In the genomic region with DNA sequence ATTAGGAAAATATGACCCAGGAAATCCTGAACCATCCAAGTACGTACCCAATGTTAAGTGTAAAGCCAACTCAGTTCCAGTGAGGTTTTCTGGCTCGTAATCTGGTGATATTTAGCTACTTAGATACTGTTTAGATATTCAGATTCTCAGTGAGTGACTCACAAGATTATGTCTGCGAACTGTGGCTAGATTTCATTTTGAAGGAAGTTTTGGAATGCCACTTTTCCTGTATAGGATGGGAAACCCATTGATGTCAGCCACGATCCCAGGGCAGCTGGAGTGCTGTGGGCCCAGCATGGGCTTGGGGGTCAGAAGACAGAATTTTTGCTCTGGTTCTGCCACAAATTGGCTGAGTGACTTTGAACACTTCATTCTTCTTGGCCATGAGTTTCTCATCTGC, we compare ENCODE assay signal across 12 cellular contexts.
DNase-seq lines count a peak whose midpoint lies in the region; ATAC-seq and TF ChIP-seq lines count a peak whose summit lies in the region.
"Had no signal": no experiment of that assay in that cellular context is flagged by ENCODE, and none has a peak within 500 bp of the region (broad histone marks: within the 10 kb centered on the region; RNA-seq: fewer than 3 reads in every experiment).

No MANE protein-coding gene starts in this region.

- no peak overlapping the region for H3K9ac ChIP-seq in mammary epithelial cell (ENCODE audit: insufficient read depth, low read length)

- H3K36me3 ChIP-seq in right atrium auricular region = no peaks in the 10 kb centered on the region
- no peaks in the 10 kb centered on the region for H3K36me3 ChIP-seq in heart right ventricle
- H3K36me3 ChIP-seq in mammary epithelial cell (ENCODE audit: insufficient read depth, low read length) = no peaks in the 10 kb centered on the region

- ATAC-seq in heart right ventricle (no peak), HG03139 (IDR thresholded peaks at IDR 0.05; ENCODE audit: unreplicated experiment) (no peak), HG03439 (IDR thresholded peaks at IDR 0.05; ENCODE audit: unreplicated experiment) (no peak), HG03469 (IDR thresholded peaks at IDR 0.05; ENCODE audit: unreplicated experiment) (no peak)

- no peaks in the 10 kb centered on the region for H4K20me1 ChIP-seq in mammary epithelial cell (ENCODE audit: insufficient read depth, low read length)

- no peaks in the 10 kb centered on the region for H3K79me2 ChIP-seq in mammary epithelial cell (ENCODE audit: insufficient read depth, low read length)

- H3K27me3 ChIP-seq in right atrium auricular region (no peaks in the 10 kb centered on the region), heart right ventricle (no peaks in the 10 kb centered on the region), mammary epithelial cell (ENCODE audit: insufficient read depth, low read length) (no peaks in the 10 kb centered on the region)

- intact Hi-C loops in heart right ventricle (cut with DNase I) (no loop called here), mammary epithelial cell (cut with micrococcal nuclease) (no loop called here)

- 71 to 80% methylated on average over 4 of the region's 4 CpGs for WGBS in heart right ventricle, 2 donors
- 52% methylated on average over 4 of the region's 4 CpGs for WGBS in mammary epithelial cell (ENCODE audit: low coverage, missing lambda C conversion rate)

- H3K9me3 ChIP-seq in right atrium auricular region (no peaks in the 10 kb centered on the region), heart right ventricle (no peaks in the 10 kb centered on the region), mammary epithelial cell (replicated peaks; ENCODE audit: insufficient read depth, low read length) (no peaks in the 10 kb centered on the region)

- TF ChIP-seq CTCF in right atrium auricular region (IDR thresholded peaks at IDR 0.05) (no peak), heart right ventricle (IDR thresholded peaks at IDR 0.05) (no peak), mammary epithelial cell (conservative IDR thresholded peaks at IDR 0.05 in 1 of 2, IDR thresholded peaks at IDR 0.05 in 1 of 2; ENCODE audit: extremely low read depth in 1 of 2, insufficient read depth in 1 of 2, low read depth in 1 of 2, low read length in 2 of 2) (no peak)

- no peak for DNase-seq in right atrium auricular region (ENCODE audit: low spot score)
- DNase-seq in heart right ventricle = no peak
- DNase-seq in mammary epithelial cell = peak; percentile 73
- DNase-seq in kidney tubule cell (ENCODE audit: low spot score) = peak; percentile 93
- DNase-seq in SIG-M5 treated with dmso at 0.1 percent for 504 hours (lab: John Stamatoyannopoulos, UW; ENCODE audit: unreplicated experiment) = no peak
- DNase-seq: 8988T; activated gamma-delta T cell; NCI-H82; stimulated activated CD4-positive, alpha-beta T cell treated with anti-CD3 and anti-CD28 coated beads, Interleukin-2, amount 100 ng/mL, for 24 hours had no signal

- dilution Hi-C loops in mammary epithelial cell (cut with HindIII; ENCODE audit: low sequenced_read_pairs) = no loop called here

- no TSS peak for BruUV-seq in mammary epithelial cell (replicated peaks; lab: Mats Ljungman, UMichigan)

- no peak overlapping the region for H3K4me2 ChIP-seq in mammary epithelial cell (ENCODE audit: insufficient read depth, low read depth, low read length)

- CTCF ChIA-PET in mammary epithelial cell (lab: Charles Lee; ENCODE audit: low non-redundant PET) = no interaction called here

- no peak overlapping the region for H3K4me3 ChIP-seq in right atrium auricular region
- no peak overlapping the region for H3K4me3 ChIP-seq in heart right ventricle
- H3K4me3 ChIP-seq in mammary epithelial cell (replicated peaks in 1 of 3; ENCODE audit: insufficient read depth in 1 of 3, low read depth in 2 of 3, low read length in 3 of 3) = no peak overlapping the region

- H3K4me1 ChIP-seq in right atrium auricular region = peaks cover 0 to 20% of the 10 kb centered on the region in 2 donors
- peaks cover 0 to 26% (median 13%) of the 10 kb centered on the region in 9 donors for H3K4me1 ChIP-seq in heart right ventricle
- peaks cover 8% of the 10 kb centered on the region for H3K4me1 ChIP-seq in mammary epithelial cell (ENCODE audit: insufficient read depth, low read length)

- in situ Hi-C loops in mammary epithelial cell (cut with MboI; ENCODE audit: low sequenced_read_pairs in 2 of 2) = no loop called here

- H2AFZ ChIP-seq in mammary epithelial cell (ENCODE audit: low read depth, low read length) = no peak overlapping the region

- H3K27ac ChIP-seq in right atrium auricular region (peak overlapping the region; percentile 12 to 22), heart right ventricle (peak overlapping the region in 4 of 10 donors; percentile 11 to 55 (median 32)), mammary epithelial cell (ENCODE audit: insufficient read depth, low read depth, low read length) (no peak overlapping the region)

Comparison
In these comparisons a context has a peak if more than half of its experiments do, and no peak if none do; other contexts are left out.
1. DNase-seq: peak in mammary epithelial cell (single experiment) and kidney tubule cell (single experiment); none in right atrium auricular region (single experiment), heart right ventricle (0 of 2) and SIG-M5 treated with dmso at 0.1 percent for 504 hours (single experiment).